Comparison of ENCODE assay signal across 23 cellular contexts in genomic region chr16:88318521-88318920, GRCh38.
"Had no signal": no experiment of that assay in that cellular context is flagged by ENCODE, and none has a peak within 500 bp of the region (broad histone marks: within the 10 kb centered on the region; RNA-seq: fewer than 3 reads in every experiment).

No MANE protein-coding gene starts in this region.

- H3K27ac Mint-ChIP-seq: naive B cell; natural killer cell treated with Interleukin-12 subunit alpha and Interleukin-12 subunit beta and Interleukin-15 and Interleukin-18, amount 100 ng/mL, for 72 hours; stimulated activated naive B cell treated with anti-CD40 and anti-IgM and Interleukin-4, amounts not matched to agents 10 μg/mL and 1 μg/mL and 100 μg/mL, for 72 hours; stimulated activated naive CD8-positive, alpha-beta T cell treated with anti-CD3 and anti-CD28 coated beads, Interleukin-15, Interleukin-2, amounts not matched to agents 100 ng/mL and 50 ng/mL, for 24 hours had no signal

- H3K4me1 Mint-ChIP-seq: stimulated activated naive B cell treated with anti-CD40 and anti-IgM and Interleukin-4, amounts not matched to agents 10 μg/mL and 1 μg/mL and 100 μg/mL, for 72 hours had no signal

- H3K36me3 Mint-ChIP-seq: mesothelial cell of epicardium; naive B cell; natural killer cell treated with Interleukin-12 subunit alpha and Interleukin-12 subunit beta and Interleukin-15 and Interleukin-18, amount 100 ng/mL, for 72 hours; neural progenitor cell had no signal

- ATAC-seq: gastrocnemius medialis; left lung; mucosa of descending colon; natural killer cell treated with Interleukin-12 subunit alpha and Interleukin-12 subunit beta and Interleukin-15 and Interleukin-18, amount 100 ng/mL, for 72 hours; stimulated activated naive B cell treated with anti-CD40 and anti-IgM and Interleukin-4, amounts not matched to agents 10 μg/mL and 1 μg/mL and 100 μg/mL, for 72 hours; upper lobe of right lung had no signal

- H3K4me3 Mint-ChIP-seq: mesothelial cell of epicardium; naive B cell; natural killer cell treated with Interleukin-12 subunit alpha and Interleukin-12 subunit beta and Interleukin-15 and Interleukin-18, amount 100 ng/mL, for 72 hours; neural progenitor cell; stimulated activated naive B cell treated with anti-CD40 and anti-IgM and Interleukin-4, amounts not matched to agents 10 μg/mL and 1 μg/mL and 100 μg/mL, for 72 hours; stimulated activated naive CD8-positive, alpha-beta T cell treated with anti-CD3 and anti-CD28 coated beads, Interleukin-15, Interleukin-2, amounts not matched to agents 100 ng/mL and 50 ng/mL, for 24 hours had no signal

- H3K9me3 Mint-ChIP-seq: mesothelial cell of epicardium; natural killer cell treated with Interleukin-12 subunit alpha and Interleukin-12 subunit beta and Interleukin-15 and Interleukin-18, amount 100 ng/mL, for 72 hours; stimulated activated naive CD8-positive, alpha-beta T cell treated with anti-CD3 and anti-CD28 coated beads, Interleukin-15, Interleukin-2, amounts not matched to agents 100 ng/mL and 50 ng/mL, for 24 hours had no signal

- DNase-seq: cerebellar nuclear complex; dorsolateral prefrontal cortex; effector CD4-positive, alpha-beta T cell; foreskin fibroblast; gastrocnemius medialis; head of caudate nucleus; mesenchymal stem cell; naive B cell; nucleus accumbens; retina; right lobe of liver; small intestine; stimulated activated CD4-positive, alpha-beta T cell treated with anti-CD3 and anti-CD28 coated beads, Interleukin-15, amount 100 ng/mL, for 24 hours; stimulated activated CD4-positive, alpha-beta T cell treated with anti-CD3 and anti-CD28 coated beads, Interleukin-2, amount 100 ng/mL, for 48 hours; stimulated activated naive B cell treated with anti-CD40 and anti-IgM and Interleukin-4, amounts not matched to agents 10 μg/mL and 1 μg/mL and 100 μg/mL, for 72 hours; transverse colon; upper lobe of right lung had no signal
